ENCODE assay signal across 8 cellular contexts in genomic region chr17:31392002-31392855, GRCh38. TPM values are rescaled to one million over a fixed set of nuclear protein-coding genes. Genes with fewer than 3 reads are reported as not detected.
A peak's percentile ranks its signal among the peaks of the same experiment; 100 is the strongest.
DNase-seq lines count a peak whose midpoint lies in the region; ATAC-seq and TF ChIP-seq lines count a peak whose summit lies in the region.

No MANE protein-coding gene starts in this region.

- TF ChIP-seq CTCF in RWPE2 (IDR thresholded peaks at IDR 0.05; ENCODE audit: poor library complexity, severe bottlenecking): no peak
- no peak for TF ChIP-seq CTCF in fibroblast of the aortic adventitia (IDR thresholded peaks at IDR 0.05; ENCODE audit: insufficient read depth, low read length)

- H3K27ac ChIP-seq in RWPE2 (ENCODE audit: poor library complexity, severe bottlenecking): no peak overlapping the region

- H3K27me3 ChIP-seq in RWPE2 (ENCODE audit: insufficient read depth, poor library complexity, severe bottlenecking): peaks cover 26% of the 10 kb centered on the region

- peak overlapping the region; percentile 45 for H3K9ac ChIP-seq in ES-I3 (ENCODE audit: low read depth, low read length)

- DNase-seq in RWPE2 (ENCODE audit: low spot score): no peak
- DNase-seq in fibroblast of the aortic adventitia (ENCODE audit: low read depth): no peak
- DNase-seq in retina: peak; percentile 65
- DNase-seq in HK-2 (ENCODE audit: unreplicated experiment): no peak
- no peak for DNase-seq in HUDEP-2 (lab: John Stamatoyannopoulos, UW; ENCODE audit: unreplicated experiment in 76 of 76)
- DNase-seq in activated CD4-positive, CD25-positive, alpha-beta regulatory T cell (lab: John Stamatoyannopoulos, UW): no peak

- H3K36me3 ChIP-seq in ES-I3 (ENCODE audit: insufficient read depth, low read length) (no peaks in the 10 kb centered on the region), RWPE2 (ENCODE audit: low read depth) (no peaks in the 10 kb centered on the region)

- no peaks in the 10 kb centered on the region for H3K9me3 ChIP-seq in ES-I3 (ENCODE audit: control insufficient read depth, insufficient read depth, low read length)
- no peaks in the 10 kb centered on the region for H3K9me3 ChIP-seq in RWPE2 (ENCODE audit: severe bottlenecking)

- no peaks in the 10 kb centered on the region for H3K4me1 ChIP-seq in ES-I3 (ENCODE audit: insufficient read depth, low read length)
- H3K4me1 ChIP-seq in RWPE2 (ENCODE audit: insufficient read depth, poor library complexity, severe bottlenecking): no peaks in the 10 kb centered on the region

- H3K4me3 ChIP-seq in RWPE2 (ENCODE audit: severe bottlenecking): peak overlapping the region; percentile 26
- H3K4me3 ChIP-seq in fibroblast of the aortic adventitia (ENCODE audit: low read depth, low read length): peak overlapping the region; percentile 42

- ATAC-seq in RWPE2 (ENCODE audit: low read depth): no peak
- no peak for ATAC-seq in HG03175 (IDR thresholded peaks at IDR 0.05; ENCODE audit: unreplicated experiment)

RNA-seq across cellular contexts. Expression of gene RAB11FIP4, which starts 0.8 kb away (rescaled TPM):
- 0.09 and 0.74 TPM in 2 replicates for total RNA-seq in fibroblast of the aortic adventitia (ENCODE audit: low replicate concordance)
